In the genomic region with DNA sequence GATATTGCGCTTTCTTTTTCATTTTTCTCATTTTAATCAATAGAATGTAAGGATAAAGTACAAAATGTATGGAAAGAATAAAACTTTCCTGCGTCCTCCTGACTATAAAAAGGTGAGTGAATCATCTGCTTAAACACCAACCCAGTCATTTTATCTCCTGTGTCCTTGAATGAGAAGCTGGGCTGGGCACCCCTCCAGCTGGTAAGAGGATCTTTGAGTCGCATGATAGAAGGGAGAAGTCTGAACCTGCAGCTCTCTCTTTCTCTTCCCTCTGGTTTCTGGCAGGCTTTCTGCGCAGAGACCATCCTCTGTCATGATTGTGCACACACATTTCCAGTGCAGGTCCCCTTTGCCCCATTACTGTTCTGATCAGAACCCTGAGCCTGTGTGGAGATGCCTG, we compare ENCODE assay signal across 1 cellular context.
TF ChIP-seq lines count a peak whose summit lies in the region.

No MANE protein-coding gene starts in this region.

TF ChIP-seq in HCT116, 20 proteins besides CTCF, POLR2A, EP300 and RAD21:
- TF ChIP-seq, protein P1, sequence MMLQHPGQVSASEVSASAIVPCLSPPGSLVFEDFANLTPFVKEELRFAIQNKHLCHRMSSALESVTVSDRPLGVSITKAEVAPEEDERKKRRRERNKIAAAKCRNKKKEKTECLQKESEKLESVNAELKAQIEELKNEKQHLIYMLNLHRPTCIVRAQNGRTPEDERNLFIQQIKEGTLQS (IDR thresholded peaks at IDR 0.05), result no peak
- TF ChIP-seq JUND (IDR thresholded peaks at IDR 0.05) (no peak), SP1 (IDR thresholded peaks at IDR 0.05; ENCODE audit: low read depth) (no peak), SRF (IDR thresholded peaks at IDR 0.05; ENCODE audit: low read depth) (no peak), YY1 (IDR thresholded peaks at IDR 0.05; ENCODE audit: extremely low read depth, insufficient replicate concordance, low read depth, low read length) (no peak), TCF7L2 (IDR thresholded peaks at IDR 0.05; ENCODE audit: borderline replicate concordance, extremely low read depth, insufficient read depth, insufficient read length) (no peak), ZNF274 (IDR thresholded peaks at IDR 0.05; ENCODE audit: low read depth, low read length) (no peak), SIN3A (IDR thresholded peaks at IDR 0.05; ENCODE audit: low read depth) (no peak), EGR1 (IDR thresholded peaks at IDR 0.05; ENCODE audit: low read depth) (no peak), ZFX (IDR thresholded peaks at IDR 0.05) (no peak), POLR2AphosphoS5 (IDR thresholded peaks at IDR 0.05; ENCODE audit: low read depth, low read length) (no peak), CEBPB (IDR thresholded peaks at IDR 0.05; ENCODE audit: low read depth) (no peak), FOSL1 (IDR thresholded peaks at IDR 0.05; ENCODE audit: low read depth) (no peak), CBX3 (IDR thresholded peaks at IDR 0.05; ENCODE audit: low read depth) (no peak), ELF1 (IDR thresholded peaks at IDR 0.05; ENCODE audit: borderline replicate concordance, low read depth) (no peak), EZH2phosphoT487 (IDR thresholded peaks at IDR 0.05; ENCODE audit: borderline replicate concordance) (no peak), EZH2 (IDR thresholded peaks at IDR 0.05) (no peak)
- TF ChIP-seq, protein P2, sequence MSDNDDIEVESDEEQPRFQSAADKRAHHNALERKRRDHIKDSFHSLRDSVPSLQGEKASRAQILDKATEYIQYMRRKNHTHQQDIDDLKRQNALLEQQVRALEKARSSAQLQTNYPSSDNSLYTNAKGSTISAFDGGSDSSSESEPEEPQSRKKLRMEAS (IDR thresholded peaks at IDR 0.05), result no peak
- TF ChIP-seq, protein P3, sequence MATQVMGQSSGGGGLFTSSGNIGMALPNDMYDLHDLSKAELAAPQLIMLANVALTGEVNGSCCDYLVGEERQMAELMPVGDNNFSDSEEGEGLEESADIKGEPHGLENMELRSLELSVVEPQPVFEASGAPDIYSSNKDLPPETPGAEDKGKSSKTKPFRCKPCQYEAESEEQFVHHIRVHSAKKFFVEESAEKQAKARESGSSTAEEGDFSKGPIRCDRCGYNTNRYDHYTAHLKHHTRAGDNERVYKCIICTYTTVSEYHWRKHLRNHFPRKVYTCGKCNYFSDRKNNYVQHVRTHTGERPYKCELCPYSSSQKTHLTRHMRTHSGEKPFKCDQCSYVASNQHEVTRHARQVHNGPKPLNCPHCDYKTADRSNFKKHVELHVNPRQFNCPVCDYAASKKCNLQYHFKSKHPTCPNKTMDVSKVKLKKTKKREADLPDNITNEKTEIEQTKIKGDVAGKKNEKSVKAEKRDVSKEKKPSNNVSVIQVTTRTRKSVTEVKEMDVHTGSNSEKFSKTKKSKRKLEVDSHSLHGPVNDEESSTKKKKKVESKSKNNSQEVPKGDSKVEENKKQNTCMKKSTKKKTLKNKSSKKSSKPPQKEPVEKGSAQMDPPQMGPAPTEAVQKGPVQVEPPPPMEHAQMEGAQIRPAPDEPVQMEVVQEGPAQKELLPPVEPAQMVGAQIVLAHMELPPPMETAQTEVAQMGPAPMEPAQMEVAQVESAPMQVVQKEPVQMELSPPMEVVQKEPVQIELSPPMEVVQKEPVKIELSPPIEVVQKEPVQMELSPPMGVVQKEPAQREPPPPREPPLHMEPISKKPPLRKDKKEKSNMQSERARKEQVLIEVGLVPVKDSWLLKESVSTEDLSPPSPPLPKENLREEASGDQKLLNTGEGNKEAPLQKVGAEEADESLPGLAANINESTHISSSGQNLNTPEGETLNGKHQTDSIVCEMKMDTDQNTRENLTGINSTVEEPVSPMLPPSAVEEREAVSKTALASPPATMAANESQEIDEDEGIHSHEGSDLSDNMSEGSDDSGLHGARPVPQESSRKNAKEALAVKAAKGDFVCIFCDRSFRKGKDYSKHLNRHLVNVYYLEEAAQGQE (IDR thresholded peaks at IDR 0.05; ENCODE audit: low read depth), result no peak
- TF ChIP-seq, protein P4, sequence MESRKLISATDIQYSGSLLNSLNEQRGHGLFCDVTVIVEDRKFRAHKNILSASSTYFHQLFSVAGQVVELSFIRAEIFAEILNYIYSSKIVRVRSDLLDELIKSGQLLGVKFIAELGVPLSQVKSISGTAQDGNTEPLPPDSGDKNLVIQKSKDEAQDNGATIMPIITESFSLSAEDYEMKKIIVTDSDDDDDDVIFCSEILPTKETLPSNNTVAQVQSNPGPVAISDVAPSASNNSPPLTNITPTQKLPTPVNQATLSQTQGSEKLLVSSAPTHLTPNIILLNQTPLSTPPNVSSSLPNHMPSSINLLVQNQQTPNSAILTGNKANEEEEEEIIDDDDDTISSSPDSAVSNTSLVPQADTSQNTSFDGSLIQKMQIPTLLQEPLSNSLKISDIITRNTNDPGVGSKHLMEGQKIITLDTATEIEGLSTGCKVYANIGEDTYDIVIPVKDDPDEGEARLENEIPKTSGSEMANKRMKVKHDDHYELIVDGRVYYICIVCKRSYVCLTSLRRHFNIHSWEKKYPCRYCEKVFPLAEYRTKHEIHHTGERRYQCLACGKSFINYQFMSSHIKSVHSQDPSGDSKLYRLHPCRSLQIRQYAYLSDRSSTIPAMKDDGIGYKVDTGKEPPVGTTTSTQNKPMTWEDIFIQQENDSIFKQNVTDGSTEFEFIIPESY (IDR thresholded peaks at IDR 0.05; ENCODE audit: extremely low read depth, insufficient replicate concordance, low read length), result no peak
